35 cellular contexts compared by ENCODE assay signal in the genomic region with DNA sequence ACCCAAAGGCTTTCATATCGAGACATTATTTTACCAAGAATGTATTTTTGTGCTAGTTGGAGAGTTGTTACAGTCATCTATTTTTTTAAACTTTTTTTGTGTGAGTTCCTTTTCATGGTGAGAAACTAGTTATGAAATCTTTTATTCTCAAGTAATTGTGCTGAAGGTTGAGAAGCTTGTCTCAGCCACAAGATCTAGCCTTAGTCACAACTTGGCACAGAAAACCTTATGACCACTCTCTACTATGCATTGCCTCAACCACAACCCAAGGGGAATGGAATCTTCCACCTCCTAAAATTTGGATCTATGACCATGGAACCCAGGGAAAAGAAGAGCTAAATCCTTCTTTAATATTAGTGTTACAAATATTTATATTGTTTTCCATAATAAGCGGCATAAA. TPM values are rescaled to one million over a fixed set of nuclear protein-coding genes. Genes with fewer than 3 reads are reported as not detected.
DNase-seq lines count a peak whose midpoint lies in the region; ATAC-seq, FAIRE-seq and TF ChIP-seq lines count a peak whose summit lies in the region.
"Had no signal": no experiment of that assay in that cellular context is flagged by ENCODE, and none has a peak within 500 bp of the region (broad histone marks: within the 10 kb centered on the region; RNA-seq: fewer than 3 reads in every experiment).

No MANE protein-coding gene starts in this region.

- H3K79me2 ChIP-seq in GM23338 (replicated peaks; ENCODE audit: insufficient read depth), result peaks cover 4% of the 10 kb centered on the region
- no peaks in the 10 kb centered on the region for H3K79me2 ChIP-seq in PC-3 (ENCODE audit: low read length)

- H4K20me1 ChIP-seq in GM23338 (replicated peaks; ENCODE audit: insufficient read depth) (no peaks in the 10 kb centered on the region), PC-3 (ENCODE audit: low read length) (no peaks in the 10 kb centered on the region)

- no peak overlapping the region for H3K9ac ChIP-seq in PC-3 (ENCODE audit: low read length)

- H3K4me3 Mint-ChIP-seq in GM23338 (no peak overlapping the region), immature natural killer cell (no peak overlapping the region)
- H3K4me3 Mint-ChIP-seq: CD4-positive, CD25-positive, alpha-beta regulatory T cell; nephron; stimulated activated effector memory CD8-positive, alpha-beta T cell treated with anti-CD3 and anti-CD28 coated beads, Interleukin-12 subunit alpha, Interleukin-12 subunit beta, amount 100 ng/mL, for 72 hours; T-helper 1 cell treated with Interleukin-12 subunit alpha and Interleukin-12 subunit beta and Interleukin-4 antibody, amounts not matched to agents 30 μg/mL and 1 μg/mL, for 36 hours had no signal

- H2AFZ ChIP-seq in GM23338, result no peak overlapping the region
- no peak overlapping the region for H2AFZ ChIP-seq in PC-3 (ENCODE audit: low read length)
- H2AFZ ChIP-seq: PC-9 had no signal

- no peak for FAIRE-seq in GM12891 (lab: Jason Lieb, UNC)
- FAIRE-seq: GM18507, H1 had no signal

- TF ChIP-seq CTCF in GM23338 (conservative IDR thresholded peaks at IDR 0.05; ENCODE audit: low read depth in 2 of 2) (no peak), PC-3 (conservative IDR thresholded peaks at IDR 0.05; ENCODE audit: low read depth, low read length) (no peak), epithelial cell of esophagus (IDR thresholded peaks at IDR 0.05; ENCODE audit: insufficient read depth, low read depth, low read length, missing control alignments) (no peak), retinal pigment epithelial cell (conservative IDR thresholded peaks at IDR 0.05; ENCODE audit: low read depth, low read length) (no peak)

- no peak for DNase-seq in GM23338 (ENCODE audit: low spot score)
- DNase-seq in PC-3, result peak; percentile 59
- DNase-seq in epithelial cell of esophagus (ENCODE audit: low read depth), result peak; percentile 4
- peak; percentile 19 for DNase-seq in retinal pigment epithelial cell (ENCODE audit: low read depth)
- DNase-seq in ureter (ENCODE audit: low spot score), result no peak
- no peak for DNase-seq in GM12891 (ENCODE audit: insufficient read length, low spot score)
- no peak for DNase-seq in immature natural killer cell
- DNase-seq: activated CD4-positive, alpha-beta T cell treated with anti-CD3 and anti-CD28 coated beads, Interleukin-2, amount 50 U/mL, for 4 hours; activated naive CD4-positive, alpha-beta T cell treated with Interleukin-2 at 50 U/mL for 16 hours; Calu3; CD4-positive, CD25-positive, alpha-beta regulatory T cell; DND-41; effector CD4-positive, alpha-beta T cell; head of caudate nucleus; KG1; lower lobe of right lung; mucosa of descending colon; NCI-H1417; NCI-H2081 treated with DMSO at 0.1 percent for 48 hours; NCI-H2227 treated with DMSO at 0.1 percent for 48 hours; NCI-H526 treated with DMSO at 0.1 percent for 48 hours; PC-9; Right ventricle myocardium superior; stimulated activated CD4-positive, alpha-beta T cell treated with anti-CD3 and anti-CD28 coated beads, Interleukin-15, amount 100 ng/mL, for 24 hours; upper lobe of left lung had no signal

- H3F3A ChIP-seq in GM23338 (replicated peaks; ENCODE audit: low read depth) (peaks cover 4% of the 10 kb centered on the region; the same call in 1 of the 2 replicates), PC-3 (ENCODE audit: low read length, unreplicated experiment) (no peaks in the 10 kb centered on the region)

- no peak overlapping the region for H3K4me2 ChIP-seq in GM23338
- H3K4me2 ChIP-seq in PC-3 (ENCODE audit: low read length), result no peak overlapping the region
- H3K4me2 ChIP-seq: PC-9 had no signal

- H3K27me3 Mint-ChIP-seq in GM23338 (ENCODE audit: insufficient read depth, low read depth, poor library complexity), result no peaks in the 10 kb centered on the region
- H3K27me3 Mint-ChIP-seq in immature natural killer cell (ENCODE audit: low read depth in 3 of 3), result peaks cover 0 to 2% (median 2%) of the 10 kb centered on the region in 3 donors

- H3K9me3 ChIP-seq in PC-3 (ENCODE audit: low read length), result no peaks in the 10 kb centered on the region
- H3K9me3 ChIP-seq: lower lobe of right lung, mucosa of descending colon, upper lobe of left lung had no signal

- no peaks in the 10 kb centered on the region for H3K9me2 ChIP-seq in GM23338 (ENCODE audit: insufficient read depth)
- H3K9me2 ChIP-seq in PC-3 (replicated peaks; ENCODE audit: low read length), result no peaks in the 10 kb centered on the region

- H3K9me3 Mint-ChIP-seq in GM23338 (no peaks in the 10 kb centered on the region), immature natural killer cell (peaks cover 0 to 10% (median 5%) of the 10 kb centered on the region in 6 donors)
- H3K9me3 Mint-ChIP-seq: nephron; T-helper 1 cell treated with Interleukin-12 subunit alpha and Interleukin-12 subunit beta and Interleukin-4 antibody, amounts not matched to agents 30 μg/mL and 1 μg/mL, for 36 hours had no signal

- POLR2A ChIA-PET in PC-3 (lab: Charles Lee; ENCODE audit: unreplicated experiment), result interaction anchor here (0.6 kb wide), 1 partner anchor 51 kb away, joined by 9 read pairs; no protein-coding TSS in a partner anchor

- peak overlapping the region; percentile 58 for H3K27ac Mint-ChIP-seq in GM23338
- H3K27ac Mint-ChIP-seq in immature natural killer cell, result no peak overlapping the region
- H3K27ac Mint-ChIP-seq: CD4-positive, CD25-positive, alpha-beta regulatory T cell; nephron; stimulated activated effector memory CD8-positive, alpha-beta T cell treated with anti-CD3 and anti-CD28 coated beads, Interleukin-12 subunit alpha, Interleukin-12 subunit beta, amount 100 ng/mL, for 72 hours; T-helper 1 cell treated with Interleukin-12 subunit alpha and Interleukin-12 subunit beta and Interleukin-4 antibody, amounts not matched to agents 30 μg/mL and 1 μg/mL, for 36 hours had no signal

- H3K36me3 ChIP-seq in GM23338 (ENCODE audit: insufficient read depth), result no peaks in the 10 kb centered on the region
- no peaks in the 10 kb centered on the region for H3K36me3 ChIP-seq in PC-3 (ENCODE audit: low read depth, low read length)
- H3K36me3 ChIP-seq: lower lobe of right lung, upper lobe of left lung had no signal

- H3K4me3 ChIP-seq in GM23338 (no peak overlapping the region), PC-3 (ENCODE audit: low read length) (no peak overlapping the region), epithelial cell of esophagus (ENCODE audit: low read length) (no peak overlapping the region), retinal pigment epithelial cell (ENCODE audit: low read length) (no peak overlapping the region)
- H3K4me3 ChIP-seq: lower lobe of right lung, mucosa of descending colon, PC-9, upper lobe of left lung had no signal

- H3K27me3 ChIP-seq in GM23338 (ENCODE audit: insufficient read depth), result no peaks in the 10 kb centered on the region
- H3K27me3 ChIP-seq in PC-3 (ENCODE audit: low read length), result no peaks in the 10 kb centered on the region
- H3K27me3 ChIP-seq: foreskin keratinocyte, upper lobe of left lung had no signal

- peaks cover 3% of the 10 kb centered on the region; the same call in 1 of the 3 replicates for H3K36me3 Mint-ChIP-seq in GM23338 (ENCODE audit: low read depth)
- no peaks in the 10 kb centered on the region for H3K36me3 Mint-ChIP-seq in immature natural killer cell
- H3K36me3 Mint-ChIP-seq: CD4-positive, CD25-positive, alpha-beta regulatory T cell; stimulated activated effector memory CD8-positive, alpha-beta T cell treated with anti-CD3 and anti-CD28 coated beads, Interleukin-12 subunit alpha, Interleukin-12 subunit beta, amount 100 ng/mL, for 72 hours had no signal

- no TSS peak for BruUV-seq in PC-3 (replicated peaks; lab: Mats Ljungman, UMichigan)

- peaks cover 36% of the 10 kb centered on the region for H3K4me1 ChIP-seq in GM23338 (ENCODE audit: insufficient read depth)
- H3K4me1 ChIP-seq in PC-3 (ENCODE audit: insufficient read depth, low read length), result peaks cover 8% of the 10 kb centered on the region; the same call in 1 of the 2 replicates
- H3K4me1 ChIP-seq: foreskin keratinocyte, lower lobe of right lung, upper lobe of left lung had no signal

- CTCF ChIA-PET in PC-3 (lab: Charles Lee), result interaction anchor here (0.6 kb wide), 1 partner anchor 40 kb away, joined by 4 read pairs; no protein-coding TSS in a partner anchor

- H3K27ac ChIP-seq in GM23338 (ENCODE audit: low read depth) (no peak overlapping the region), PC-3 (ENCODE audit: low read length) (no peak overlapping the region)
- H3K27ac ChIP-seq: foreskin keratinocyte, lower lobe of right lung, PC-9, upper lobe of left lung had no signal

- TF ChIP-seq POLR2A in GM12891 (IDR thresholded peaks at IDR 0.05; ENCODE audit: low read depth, low read length), result no peak

- ATAC-seq in GM23338, result no peak
- peak; percentile 57; the same call in 1 of the 2 replicates for ATAC-seq in PC-3
- ATAC-seq in HG03354 (IDR thresholded peaks at IDR 0.05; ENCODE audit: poor library complexity, severe bottlenecking, unreplicated experiment), result no peak
- ATAC-seq: foreskin keratinocyte; lower lobe of right lung; mucosa of descending colon; SK-N-SH treated with all-trans-retinoic acid at 6 μM for 48 hours; stimulated activated effector memory CD8-positive, alpha-beta T cell treated with anti-CD3 and anti-CD28 coated beads, Interleukin-12 subunit alpha, Interleukin-12 subunit beta, amount 100 ng/mL, for 72 hours had no signal

- intact Hi-C loops in PC-3 (cut with micrococcal nuclease), result no loop called here

- peaks cover 45% of the 10 kb centered on the region for H3K4me1 Mint-ChIP-seq in GM23338
- H3K4me1 Mint-ChIP-seq in immature natural killer cell, result no peaks in the 10 kb centered on the region
- H3K4me1 Mint-ChIP-seq: CD4-positive, CD25-positive, alpha-beta regulatory T cell; stimulated activated effector memory CD8-positive, alpha-beta T cell treated with anti-CD3 and anti-CD28 coated beads, Interleukin-12 subunit alpha, Interleukin-12 subunit beta, amount 100 ng/mL, for 72 hours had no signal

TF ChIP-seq in GM23338, 12 proteins besides CTCF, POLR2A, EP300 and RAD21 (continues in another document):
- TF ChIP-seq NANOG (IDR thresholded peaks at IDR 0.05; ENCODE audit: borderline replicate concordance) (no peak), EZH2 (IDR thresholded peaks at IDR 0.05; ENCODE audit: low read depth, unreplicated experiment) (no peak)

TF ChIP-seq in GM12891, 5 proteins besides CTCF, POLR2A, EP300 and RAD21:
- TF ChIP-seq POLR2AphosphoS5 (IDR thresholded peaks at IDR 0.05; ENCODE audit: low read depth, low read length), result no peak
- TF ChIP-seq PAX5 (IDR thresholded peaks at IDR 0.05; ENCODE audit: insufficient read depth, low read length, severe bottlenecking), result no peak
- TF ChIP-seq SPI1 (IDR thresholded peaks at IDR 0.05; ENCODE audit: low read depth, low read length), result no peak
- TF ChIP-seq POU2F2 (IDR thresholded peaks at IDR 0.05; ENCODE audit: low read depth, low read length), result no peak
- no peak for TF ChIP-seq TAF1 (IDR thresholded peaks at IDR 0.05; ENCODE audit: low read depth, low read length)
TF ChIP-seq in GM12891: peak in this region for 0.

RNA-seq across cellular contexts. Expression of a gene that starts 58.5 kb away (rescaled TPM):
- 3.5 and 3.8 TPM in 2 replicates for total RNA-seq in GM23338 (2014; rRNA removed; shearing (Covaris generic))
- polyA plus RNA-seq in GM23338 (2016; fragmentation: Nextera tagmentation; extraction: Ambion mirVana) (2.8 and 2.9 TPM in 2 replicates), immature natural killer cell (not detected)
- total RNA-seq in PC-3 (2014; rRNA removed) (0.86 and 1.2 TPM in 2 replicates), ureter (3.2 TPM)
- not detected for polyA plus RNA-seq in GM12891 (2012; ENCODE audit: low read depth, missing spikeins)
- total RNA-seq: CD4-positive, CD25-positive, alpha-beta regulatory T cell; foreskin keratinocyte; osteoblast; Right ventricle myocardium superior; subcutaneous adipose tissue had no signal
- polyA plus RNA-seq: CD4-positive, CD25-positive, alpha-beta regulatory T cell; foreskin keratinocyte had no signal

Comparison
In these comparisons a context has a peak if more than half of its experiments do, and no peak if none do; other contexts are left out.
1. DNase-seq: peak in PC-3 (single experiment), epithelial cell of esophagus (single experiment) and retinal pigment epithelial cell (single experiment); none in GM23338 (single experiment), ureter (single experiment), GM12891 (single experiment) and immature natural killer cell (0 of 3).